9 cellular contexts compared by ENCODE assay signal in the genomic region with DNA sequence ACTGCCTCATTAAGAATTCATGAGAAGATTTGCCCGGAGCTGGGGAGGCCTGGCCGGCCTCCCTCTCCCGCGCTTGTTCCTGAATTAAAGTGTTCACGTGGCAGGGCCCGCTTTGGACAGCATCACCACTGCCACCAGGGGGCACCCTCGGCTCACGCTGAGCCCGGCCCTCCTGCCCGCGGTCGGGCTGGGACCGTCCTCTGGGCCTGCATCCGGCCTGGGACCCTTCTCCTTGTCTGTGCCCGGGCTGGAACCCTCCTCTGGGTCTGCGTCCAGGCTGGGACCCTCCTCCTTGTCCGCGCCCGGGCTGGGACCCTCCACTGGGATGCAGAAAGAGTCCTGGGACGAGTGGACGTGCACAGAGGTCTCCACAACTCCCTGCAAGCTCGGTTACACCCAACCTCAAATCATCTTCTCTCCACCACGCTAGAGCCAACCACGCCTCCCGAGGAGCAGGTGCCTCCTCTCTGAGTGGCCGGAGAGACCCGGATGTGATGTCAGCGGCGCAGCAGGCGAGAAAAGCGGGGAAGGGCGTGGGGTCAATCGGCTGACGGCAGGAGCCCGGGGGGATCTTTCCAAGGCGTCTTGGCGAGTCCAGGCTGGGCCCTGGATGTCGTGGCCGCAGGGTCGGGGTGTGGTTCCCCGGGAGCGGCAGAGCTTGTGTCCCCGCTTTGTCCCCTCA. TPM values are rescaled to one million over a fixed set of nuclear protein-coding genes. Genes with fewer than 3 reads are reported as not detected.
DNase-seq lines count a peak whose midpoint lies in the region; FAIRE-seq and TF ChIP-seq lines count a peak whose summit lies in the region.
"Had no signal": no experiment of that assay in that cellular context is flagged by ENCODE, and none has a peak within 500 bp of the region (broad histone marks: within the 10 kb centered on the region; RNA-seq: fewer than 3 reads in every experiment).

No MANE protein-coding gene starts in this region.

- TF ChIP-seq POLR2A in GM12892 (IDR thresholded peaks at IDR 0.05; ENCODE audit: low read depth, low read length) = no peak

- no peak overlapping the region for H3K27ac Mint-ChIP-seq in activated CD4-positive, alpha-beta T cell treated with anti-CD3 and anti-CD28 coated beads, Interleukin-2, amount 10 ng/mL, durations not matched to agents 24 days and 14 days

- peak; percentile 47 for DNase-seq in NCI-H82 (lab: John Stamatoyannopoulos, UW)
- DNase-seq in NCI-H82 treated with DMSO at 0.1 percent for 48 hours (lab: John Stamatoyannopoulos, UW; ENCODE audit: unreplicated experiment) = no peak
- peak; percentile 67 for DNase-seq in NCI-H1105 treated with DMSO at 0.1 percent for 48 hours (lab: John Stamatoyannopoulos, UW)
- DNase-seq in activated CD4-positive, alpha-beta T cell treated with anti-CD3 and anti-CD28 coated beads, Interleukin-2, amount 10 ng/mL, durations not matched to agents 24 days and 14 days = peak; percentile 87
- peak; percentile 85 for DNase-seq in coronary artery (ENCODE audit: low spot score)
- DNase-seq in midbrain (lab: John Stamatoyannopoulos, UW) = peak; percentile 77
- peak; percentile 23 to 25 for DNase-seq in stimulated activated CD8-positive, alpha-beta memory T cell treated with anti-CD3 and anti-CD28 coated beads, Interleukin-7, amount 100 ng/mL, for 1 hour (ENCODE audit: low read depth in 2 of 2)
- no peak for DNase-seq in GM12892 (ENCODE audit: insufficient read length)

- H3K4me3 Mint-ChIP-seq in activated CD4-positive, alpha-beta T cell treated with anti-CD3 and anti-CD28 coated beads, Interleukin-2, amount 10 ng/mL, durations not matched to agents 24 days and 14 days = no peak overlapping the region

- FAIRE-seq in GM12892 (lab: Jason Lieb, UNC) = no peak

- no peaks in the 10 kb centered on the region for H3K36me3 Mint-ChIP-seq in activated CD4-positive, alpha-beta T cell treated with anti-CD3 and anti-CD28 coated beads, Interleukin-2, amount 10 ng/mL, durations not matched to agents 24 days and 14 days (ENCODE audit: low read depth)

- H3K9me3 Mint-ChIP-seq in activated CD4-positive, alpha-beta T cell treated with anti-CD3 and anti-CD28 coated beads, Interleukin-2, amount 10 ng/mL, durations not matched to agents 24 days and 14 days = no peaks in the 10 kb centered on the region

- peak; percentile 91 for TF ChIP-seq CTCF in coronary artery (IDR thresholded peaks at IDR 0.05)

- peaks cover 2% of the 10 kb centered on the region for H3K4me1 Mint-ChIP-seq in activated CD4-positive, alpha-beta T cell treated with anti-CD3 and anti-CD28 coated beads, Interleukin-2, amount 10 ng/mL, durations not matched to agents 24 days and 14 days

- H3K4me3 ChIP-seq in coronary artery = no peak overlapping the region

- intact Hi-C loops in activated CD4-positive, alpha-beta T cell treated with anti-CD3 and anti-CD28 coated beads, Interleukin-2, amount 10 ng/mL, durations not matched to agents 24 days and 14 days (cut with micrococcal nuclease) = loop anchor here (1.0 kb wide), 1 partner anchor 514 kb away; no protein-coding TSS in a partner anchor

- H3K27me3 Mint-ChIP-seq in activated CD4-positive, alpha-beta T cell treated with anti-CD3 and anti-CD28 coated beads, Interleukin-2, amount 10 ng/mL, durations not matched to agents 24 days and 14 days = peaks cover 3% of the 10 kb centered on the region

- H3K27ac ChIP-seq in coronary artery = no peak overlapping the region
- H3K27ac ChIP-seq: epithelial cell of prostate had no signal

RNA-seq across cellular contexts. Expression of gene DACT2, which starts 50.9 kb away (rescaled TPM):
- 1.8 and 1.9 TPM in 2 replicates for total RNA-seq in activated CD4-positive, alpha-beta T cell treated with anti-CD3 and anti-CD28 coated beads, Interleukin-2, amount 10 ng/mL, durations not matched to agents 24 days and 14 days
- not detected for polyA plus RNA-seq in GM12892 (2012; ENCODE audit: missing spikeins)

Comparison
In these comparisons a context has a peak if more than half of its experiments do, and no peak if none do; other contexts are left out.
1. DNase-seq: peak in NCI-H82 (single experiment), NCI-H1105 treated with DMSO at 0.1 percent for 48 hours (single experiment), activated CD4-positive, alpha-beta T cell treated with anti-CD3 and anti-CD28 coated beads, Interleukin-2, amount 10 ng/mL, durations not matched to agents 24 days and 14 days (single experiment), coronary artery (single experiment), midbrain (single experiment) and stimulated activated CD8-positive, alpha-beta memory T cell treated with anti-CD3 and anti-CD28 coated beads, Interleukin-7, amount 100 ng/mL, for 1 hour (2 of 2); none in NCI-H82 treated with DMSO at 0.1 percent for 48 hours (single experiment) and GM12892 (single experiment).